In the genomic region with DNA sequence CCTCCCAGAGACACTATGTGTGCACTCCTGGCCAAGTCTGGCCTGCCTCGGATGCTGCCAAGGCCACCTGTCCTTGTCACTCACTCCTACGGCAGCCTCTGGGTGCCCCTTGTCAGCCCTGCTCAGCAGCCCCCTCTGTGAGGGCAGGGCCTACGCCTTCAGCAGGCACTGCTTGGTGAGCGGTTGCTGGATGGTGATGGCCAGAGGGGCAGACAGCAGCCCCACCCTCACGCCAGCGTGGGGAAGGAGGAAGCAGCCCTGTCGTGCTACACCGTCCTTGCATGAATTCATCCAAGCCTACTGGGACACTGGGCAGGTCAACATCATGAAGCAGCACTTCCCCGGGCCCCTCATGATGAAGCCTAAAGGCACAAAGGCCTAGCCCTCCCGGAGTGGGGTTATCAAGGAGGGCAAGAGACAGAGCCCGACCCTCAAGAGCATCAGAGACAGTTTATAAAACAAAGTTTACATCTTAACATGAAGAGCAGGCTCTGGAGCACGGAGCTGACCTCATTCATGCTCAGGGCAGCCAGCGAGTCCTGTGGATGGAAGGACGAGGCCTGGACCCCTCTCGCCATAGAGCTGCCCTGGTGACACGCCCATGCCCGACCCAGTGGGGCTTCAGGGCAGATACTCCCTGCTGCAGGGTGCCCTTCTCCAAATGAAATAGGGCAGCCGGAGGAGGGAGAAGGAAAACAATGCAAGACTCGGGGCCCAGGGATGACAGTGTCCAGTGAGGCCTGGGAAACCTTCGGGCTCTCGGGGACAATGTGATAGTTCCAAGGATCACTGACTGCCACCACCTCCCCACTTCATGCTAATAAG, we compare ENCODE assay signal across 10 cellular contexts.
"Had no signal": no experiment of that assay in that cellular context is flagged by ENCODE, and none has a peak within 500 bp of the region (broad histone marks: within the 10 kb centered on the region; RNA-seq: fewer than 3 reads in every experiment).

No MANE protein-coding gene starts in this region.

- H3K9me3 Mint-ChIP-seq: activated B cell treated with CpG ODN at 0.5 μM for 24 hours; activated CD4-positive, alpha-beta T cell treated with anti-CD3 and anti-CD28 coated beads, Interleukin-2, amount 10 ng/mL, durations not matched to agents 7 days and 5 days; activated naive CD4-positive, alpha-beta T cell treated with anti-CD3 and anti-CD28 coated beads, Interleukin-2, amount 50 U/mL, for 72 hours; nephron progenitor cell; stimulated activated effector memory CD8-positive, alpha-beta T cell treated with anti-CD3 and anti-CD28 coated beads, Interleukin-12 subunit alpha, Interleukin-12 subunit beta, amount 100 ng/mL, for 72 hours; T-helper 1 cell treated with Interleukin-12 subunit alpha and Interleukin-12 subunit beta and Interleukin-4 antibody, amounts not matched to agents 30 μg/mL and 1 μg/mL, for 36 hours had no signal

- H3K36me3 Mint-ChIP-seq: activated naive CD4-positive, alpha-beta T cell treated with anti-CD3 and anti-CD28 coated beads, Interleukin-2, amount 50 U/mL, for 72 hours; stimulated activated effector memory CD8-positive, alpha-beta T cell treated with anti-CD3 and anti-CD28 coated beads, Interleukin-12 subunit alpha, Interleukin-12 subunit beta, amount 100 ng/mL, for 72 hours had no signal

- H3K27ac ChIP-seq: body of pancreas, upper lobe of left lung had no signal

- H3K27me3 Mint-ChIP-seq: activated B cell treated with CpG ODN at 0.5 μM for 24 hours had no signal

- FAIRE-seq: small intestine had no signal

- H3K4me3 ChIP-seq: body of pancreas, upper lobe of left lung had no signal

- H3K27ac Mint-ChIP-seq: activated B cell treated with CpG ODN at 0.5 μM for 24 hours; activated CD4-positive, alpha-beta T cell treated with anti-CD3 and anti-CD28 coated beads, Interleukin-2, amount 10 ng/mL, durations not matched to agents 7 days and 5 days; activated naive CD4-positive, alpha-beta T cell treated with anti-CD3 and anti-CD28 coated beads, Interleukin-2, amount 50 U/mL, for 72 hours; nephron progenitor cell; stimulated activated effector memory CD8-positive, alpha-beta T cell treated with anti-CD3 and anti-CD28 coated beads, Interleukin-12 subunit alpha, Interleukin-12 subunit beta, amount 100 ng/mL, for 72 hours; T-helper 1 cell treated with Interleukin-12 subunit alpha and Interleukin-12 subunit beta and Interleukin-4 antibody, amounts not matched to agents 30 μg/mL and 1 μg/mL, for 36 hours had no signal

- DNase-seq: activated B cell treated with CpG ODN at 0.5 μM for 24 hours; activated CD4-positive, alpha-beta T cell treated with anti-CD3 and anti-CD28 coated beads, Interleukin-2, amount 10 ng/mL, durations not matched to agents 7 days and 5 days; amniotic stem cell; nephron progenitor cell had no signal

- H3K9me3 ChIP-seq: body of pancreas, upper lobe of left lung had no signal

- H3K4me3 Mint-ChIP-seq: activated B cell treated with CpG ODN at 0.5 μM for 24 hours; activated CD4-positive, alpha-beta T cell treated with anti-CD3 and anti-CD28 coated beads, Interleukin-2, amount 10 ng/mL, durations not matched to agents 7 days and 5 days; nephron progenitor cell; stimulated activated effector memory CD8-positive, alpha-beta T cell treated with anti-CD3 and anti-CD28 coated beads, Interleukin-12 subunit alpha, Interleukin-12 subunit beta, amount 100 ng/mL, for 72 hours; T-helper 1 cell treated with Interleukin-12 subunit alpha and Interleukin-12 subunit beta and Interleukin-4 antibody, amounts not matched to agents 30 μg/mL and 1 μg/mL, for 36 hours had no signal

- H3K27me3 ChIP-seq: body of pancreas, upper lobe of left lung had no signal

- H3K4me1 Mint-ChIP-seq: activated B cell treated with CpG ODN at 0.5 μM for 24 hours had no signal
